ENCODE assay signal across 2 cellular contexts in genomic region chr14:101572526-101572925, GRCh38. TPM values are rescaled to one million over a fixed set of nuclear protein-coding genes. Genes with fewer than 3 reads are reported as not detected.
"Had no signal": no experiment of that assay in that cellular context is flagged by ENCODE, and none has a peak within 500 bp of the region (broad histone marks: within the 10 kb centered on the region; RNA-seq: fewer than 3 reads in every experiment).

No MANE protein-coding gene starts in this region.

RNA-seq across cellular contexts. Expression of gene DIO3, which starts 11.2 kb away (rescaled TPM):
- total RNA-seq: G401, GM12878 had no signal
- polyA plus RNA-seq: GM12878 had no signal
